Comparison of ENCODE assay signal across 17 cellular contexts in genomic region chr3:113728661-113729060, GRCh38. TPM values are rescaled to one million over a fixed set of nuclear protein-coding genes. Genes with fewer than 3 reads are reported as not detected.
DNase-seq lines count a peak whose midpoint lies in the region; ATAC-seq, FAIRE-seq and TF ChIP-seq lines count a peak whose summit lies in the region.
"Had no signal": no experiment of that assay in that cellular context is flagged by ENCODE, and none has a peak within 500 bp of the region (broad histone marks: within the 10 kb centered on the region; RNA-seq: fewer than 3 reads in every experiment).

No MANE protein-coding gene starts in this region.

- H3K4me2 ChIP-seq in A549 = no peak overlapping the region
- H3K4me2 ChIP-seq in K562 (ENCODE audit: insufficient read depth, low read length) = no peak overlapping the region

- H3K79me2 ChIP-seq in K562 (ENCODE audit: control insufficient read depth, insufficient read depth, low read length) = peaks cover 91% of the 10 kb centered on the region

- no peak for ATAC-seq in A549
- ATAC-seq in Panc1 = no peak
- ATAC-seq in K562 = no peak
- ATAC-seq in GM19395 (IDR thresholded peaks at IDR 0.05; ENCODE audit: unreplicated experiment) = no peak
- ATAC-seq: GM12878, HCT116 had no signal

- TF ChIP-seq POLR2A in A549 (IDR thresholded peaks at IDR 0.05; ENCODE audit: low read length) = no peak
- TF ChIP-seq POLR2A in K562 (conservative IDR thresholded peaks at IDR 0.05) = no peak

- POLR2A ChIA-PET in A549 (lab: Yijun Ruan, JAX) (no interaction called here), Panc1 (lab: Charles Lee) (no interaction called here), K562 (lab: Yijun Ruan, JAX) (no interaction called here), HEK293T (lab: Yijun Ruan, JAX) (no interaction called here)

- H4K20me1 ChIP-seq in K562 (replicated peaks; ENCODE audit: control insufficient read depth, insufficient read depth, low read length) = 0 out of 2 replicates have a peak, but pooled peaks cover 3% of the 10 kb centered on the region

- H3K4me3 ChIP-seq in A549 = no peak overlapping the region
- no peak overlapping the region for H3K4me3 ChIP-seq in Panc1 (ENCODE audit: low read depth in 2 of 2, low read length in 2 of 2)
- H3K4me3 ChIP-seq in K562 = no peak overlapping the region
- H3K4me3 ChIP-seq: GM12878, GM23248 had no signal

- H3K4me1 ChIP-seq in A549 (no peaks in the 10 kb centered on the region), Panc1 (ENCODE audit: control insufficient read depth, insufficient read depth, low read length) (no peaks in the 10 kb centered on the region), K562 (replicated peaks in 1 of 2; ENCODE audit: control insufficient read depth in 2 of 2, insufficient read depth in 2 of 2, low read length in 2 of 2) (no peaks in the 10 kb centered on the region)
- H3K4me1 ChIP-seq: Caco-2 had no signal

- intact Hi-C loops in Panc1 (cut with micrococcal nuclease; ENCODE audit: unreplicated experiment) (no loop called here), K562 (cut with micrococcal nuclease) (no loop called here)

- no peak overlapping the region for H3K27ac ChIP-seq in A549
- no peak overlapping the region for H3K27ac ChIP-seq in Panc1 (ENCODE audit: low read length)
- H3K27ac ChIP-seq in K562 (ENCODE audit: extremely low read depth, low read depth, low read length) = no peak overlapping the region
- H3K27ac ChIP-seq: GM23248 had no signal

- BruUV-seq in Panc1 (replicated peaks; lab: Mats Ljungman, UMichigan) (no TSS peak), K562 (replicated peaks; lab: Mats Ljungman, UMichigan) (no TSS peak)

- no peaks in the 10 kb centered on the region for H3K9me1 ChIP-seq in K562 (ENCODE audit: control insufficient read depth, insufficient read depth, low read length)

- in situ Hi-C loops in Panc1 (cut with HindIII; ENCODE audit: low pct_unique_long_range_greater_than_20kb, low sequenced_read_pairs) = no loop called here
- in situ Hi-C loops in K562 (cut with MboI) = no loop called here

- CTCF ChIA-PET in A549 (lab: Yijun Ruan, JAX) = interaction anchor here (0.6 to 3.6 kb wide), 2 partner anchors 16 to 1180 kb away, joined by 3 to 22 read pairs; partner anchors contain the start of gene NAA50
- CTCF ChIA-PET in Panc1 (lab: Charles Lee) = no interaction called here
- CTCF ChIA-PET in K562 (lab: Yijun Ruan, JAX; ENCODE audit: low intra/inter-chr PET ratio) = no interaction called here
- CTCF ChIA-PET in HEK293T (lab: Yijun Ruan, JAX) = no interaction called here

- H3K27me3 ChIP-seq in Panc1 (ENCODE audit: control insufficient read depth, insufficient read depth, low read length) (no peaks in the 10 kb centered on the region), K562 (ENCODE audit: control insufficient read depth in 2 of 2, insufficient read depth in 2 of 2, low read length in 2 of 2) (no peaks in the 10 kb centered on the region)

- TF ChIP-seq CTCF in A549 (IDR thresholded peaks at IDR 0.05) (no peak), Panc1 (IDR thresholded peaks at IDR 0.05) (0 out of 2 replicates have a peak, but pooled peaks have one; percentile 4), K562 (IDR thresholded peaks at IDR 0.05 in 2 of 3, conservative IDR thresholded peaks at IDR 0.05 in 1 of 3; ENCODE audit: insufficient read depth in 2 of 3, low read depth in 1 of 3, low read length in 3 of 3) (no peak)

- WGBS in A549 (ENCODE audit: missing lambda C conversion rate) = 92% methylated on average over 2 of the region's 2 CpGs
- 100% methylated on average over 1 of the region's 2 CpGs for WGBS in K562 (ENCODE audit: insufficient coverage, low coverage, missing lambda C conversion rate)

- H2AFZ ChIP-seq in K562 (ENCODE audit: low read depth, low read length) = no peak overlapping the region
- H2AFZ ChIP-seq: GM23248 had no signal

- no peak overlapping the region for H3K9ac ChIP-seq in K562 (ENCODE audit: insufficient read depth in 1 of 2, low read depth in 2 of 2, low read length in 2 of 2)
- H3K9ac ChIP-seq: GM23248 had no signal

- no peak for FAIRE-seq in A549 (lab: Jason Lieb, UNC)
- FAIRE-seq in K562 (lab: Jason Lieb, UNC) = no peak
- FAIRE-seq: GM12878 had no signal

- DNase-seq in A549 (ENCODE audit: low read depth in 1 of 2, low spot score in 1 of 2) = no peak
- DNase-seq in Panc1 (ENCODE audit: low read depth, low spot score) = no peak
- no peak for DNase-seq in K562 (ENCODE audit: extremely low read depth in 1 of 4, low spot score in 3 of 4)
- DNase-seq in HEK293T (ENCODE audit: extremely low spot score) = no peak
- no peak for DNase-seq in GF-D8 (lab: John Stamatoyannopoulos, UW)
- DNase-seq: 8988T; C1 segment of cervical spinal cord; Caco-2; CD4-positive, alpha-beta memory T cell; DMS153; DND-41; GM23248; H9; HFFc6 had no signal

- H3K9me3 ChIP-seq in A549 = no peaks in the 10 kb centered on the region
- no peaks in the 10 kb centered on the region for H3K9me3 ChIP-seq in Panc1 (ENCODE audit: control insufficient read depth, insufficient read depth, low read depth, low read length)
- no peaks in the 10 kb centered on the region for H3K9me3 ChIP-seq in K562 (replicated peaks; ENCODE audit: control insufficient read depth, insufficient read depth, low read depth, low read length)
- H3K9me3 ChIP-seq: Caco-2 had no signal

- no peak for TF ChIP-seq RAD21 in A549 (conservative IDR thresholded peaks at IDR 0.05 in 1 of 2, IDR thresholded peaks at IDR 0.05 in 1 of 2)
- TF ChIP-seq RAD21 in K562 (CRISPR knock-in tag; conservative IDR thresholded peaks at IDR 0.05 in 1 of 2, IDR thresholded peaks at IDR 0.05 in 1 of 2) = no peak

- TF ChIP-seq EP300 in A549 (IDR thresholded peaks at IDR 0.05) = no peak
- TF ChIP-seq EP300 in K562 (IDR thresholded peaks at IDR 0.05; ENCODE audit: low read length) = no peak

- H3K36me3 ChIP-seq in Panc1 (ENCODE audit: control insufficient read depth, insufficient read depth, low read length) (peaks cover 2% of the 10 kb centered on the region; the same call in 1 of the 2 replicates), K562 (ENCODE audit: control insufficient read depth, insufficient read depth, low read length) (peaks cover 71% of the 10 kb centered on the region)

RNA-seq across cellular contexts. Expression of gene NAA50, which starts 17.4 kb away (rescaled TPM):
- 107 and 141 TPM in 2 replicates for polyA plus RNA-seq in A549 (2011; rRNA removed)
- polyA plus RNA-seq in A549 (2012; cell fraction: cytosol; rRNA removed) = 147 and 167 TPM in 2 replicates
- 90.9 and 95.9 TPM in 2 replicates for polyA plus RNA-seq in A549 (2012; cell fraction: nucleus; rRNA removed)
- polyA plus RNA-seq in A549 (2017; fragmentation: RNase III; extraction: RNeasy Plus Mini Kit Qiagen cat#74134 plus additional on column Dnase treatment) = 168 to 180 TPM (median 169 TPM) in 3 replicates
- polyA minus RNA-seq in A549 (2011; rRNA and poly(A)+ RNA removed) = 28.7 and 34.5 TPM in 2 replicates
- 208 TPM for total RNA-seq in Panc1 (2021; ENCODE audit: unreplicated experiment)
- 218 TPM for polyA plus RNA-seq in Panc1 (2012; ENCODE audit: insufficient read length)
- 8.5 and 23.5 TPM in 2 replicates for total RNA-seq in K562 (2011; cell fraction: chromatin; rRNA removed; ENCODE audit: low replicate concordance)
- 3.6 and 4.8 TPM in 2 replicates for total RNA-seq in K562 (2011; cell fraction: nucleolus; rRNA removed)
- 9.6 and 23.1 TPM in 2 replicates for total RNA-seq in K562 (2011; cell fraction: nucleoplasm; rRNA removed)
- total RNA-seq in K562 (2014; rRNA removed) = 301 and 342 TPM in 2 replicates
- 112 and 137 TPM in 2 replicates for total RNA-seq in K562 (2014; rRNA removed; fragmentation: Illumina TruSeq; extraction: Trizol)
- 97.2 and 99.8 TPM in 2 replicates for total RNA-seq in K562 (2015; rRNA removed; fragmentation: Illumina TruSeq; extraction: Trizol)
- 144 and 147 TPM in 2 replicates for total RNA-seq in K562 (2021)
- polyA plus RNA-seq in K562 (2011; rRNA removed) = 60.4 and 81.8 TPM in 2 replicates
- polyA plus RNA-seq in K562 (2011; cell fraction: cytosol; rRNA removed) = 31.6 and 68.5 TPM in 2 replicates
- 17.3 and 23.6 TPM in 2 replicates for polyA plus RNA-seq in K562 (2011; cell fraction: nucleus; rRNA removed)
- 69.4 and 132 TPM in 2 replicates for polyA plus RNA-seq in K562 (2012)
- 142 and 144 TPM in 2 replicates for polyA plus RNA-seq in K562 (2014; fragmentation: Illumina TruSeq; extraction: Trizol)
- polyA plus RNA-seq in K562 (2014; fragmentation: Nextera tagmentation; extraction: Ambion mirVana) = 10 to 100 TPM; 40.0 to 58.6 TPM
- 112 and 120 TPM in 2 replicates for polyA plus RNA-seq in K562 (2014; rRNA removed)
- 92.5 and 112 TPM in 2 replicates for polyA minus RNA-seq in K562 (2011; rRNA and poly(A)+ RNA removed)
- polyA minus RNA-seq in K562 (2011; cell fraction: cytosol; rRNA and poly(A)+ RNA removed) = 39.0 and 60.6 TPM in 2 replicates
- 15.3 and 15.8 TPM in 2 replicates for polyA minus RNA-seq in K562 (2011; cell fraction: nucleus; rRNA and poly(A)+ RNA removed)

RNA-seq across cellular contexts. Expression of gene ATP6V1A, which starts 18.2 kb away (rescaled TPM):
- polyA plus RNA-seq in A549 (2011; rRNA removed) = 37.5 and 39.8 TPM in 2 replicates
- polyA plus RNA-seq in A549 (2012; cell fraction: cytosol; rRNA removed) = 6.6 and 7.6 TPM in 2 replicates
- polyA plus RNA-seq in A549 (2012; cell fraction: nucleus; rRNA removed) = 4.4 and 6.1 TPM in 2 replicates
- polyA plus RNA-seq in A549 (2017; fragmentation: RNase III; extraction: RNeasy Plus Mini Kit Qiagen cat#74134 plus additional on column Dnase treatment) = 22.6 to 23.4 TPM (median 23.2 TPM) in 3 replicates
- polyA minus RNA-seq in A549 (2011; rRNA and poly(A)+ RNA removed) = 35.1 and 38.1 TPM in 2 replicates
- total RNA-seq in Panc1 (2021; ENCODE audit: unreplicated experiment) = 89.6 TPM
- polyA plus RNA-seq in Panc1 (2012; ENCODE audit: insufficient read length) = 23.8 TPM
- total RNA-seq in K562 (2011; cell fraction: chromatin; rRNA removed; ENCODE audit: low replicate concordance) = 12.3 and 25.3 TPM in 2 replicates
- 6.3 and 7.0 TPM in 2 replicates for total RNA-seq in K562 (2011; cell fraction: nucleolus; rRNA removed)
- 14.1 and 21.8 TPM in 2 replicates for total RNA-seq in K562 (2011; cell fraction: nucleoplasm; rRNA removed)
- total RNA-seq in K562 (2014; rRNA removed) = 29.7 and 33.3 TPM in 2 replicates
- total RNA-seq in K562 (2014; rRNA removed; fragmentation: Illumina TruSeq; extraction: Trizol) = 54.9 and 59.5 TPM in 2 replicates
- total RNA-seq in K562 (2015; rRNA removed; fragmentation: Illumina TruSeq; extraction: Trizol) = 41.7 and 44.8 TPM in 2 replicates
- total RNA-seq in K562 (2021) = 57.1 and 60.7 TPM in 2 replicates
- 38.4 and 55.4 TPM in 2 replicates for polyA plus RNA-seq in K562 (2011; rRNA removed)
- 11.2 and 19.0 TPM in 2 replicates for polyA plus RNA-seq in K562 (2011; cell fraction: cytosol; rRNA removed)
- 6.4 and 10.0 TPM in 2 replicates for polyA plus RNA-seq in K562 (2011; cell fraction: nucleus; rRNA removed)
- polyA plus RNA-seq in K562 (2012) = 13.1 and 19.0 TPM in 2 replicates
- 30.6 and 35.3 TPM in 2 replicates for polyA plus RNA-seq in K562 (2014; fragmentation: Illumina TruSeq; extraction: Trizol)
- polyA plus RNA-seq in K562 (2014; fragmentation: Nextera tagmentation; extraction: Ambion mirVana) = 10 to 100 TPM; 29.7 to 39.9 TPM
- polyA plus RNA-seq in K562 (2014; rRNA removed) = 23.6 and 28.2 TPM in 2 replicates
- polyA minus RNA-seq in K562 (2011; rRNA and poly(A)+ RNA removed) = 107 and 113 TPM in 2 replicates
- 24.8 and 36.2 TPM in 2 replicates for polyA minus RNA-seq in K562 (2011; cell fraction: cytosol; rRNA and poly(A)+ RNA removed)
- 4.8 and 10.3 TPM in 2 replicates for polyA minus RNA-seq in K562 (2011; cell fraction: nucleus; rRNA and poly(A)+ RNA removed)

RNA-seq across cellular contexts. Expression of gene USF3, which starts 32.2 kb away (rescaled TPM):
- polyA plus RNA-seq in A549 (2011; rRNA removed) = 11.3 and 11.5 TPM in 2 replicates
- 2.0 and 2.3 TPM in 2 replicates for polyA plus RNA-seq in A549 (2012; cell fraction: cytosol; rRNA removed)
- 0.91 and 1.1 TPM in 2 replicates for polyA plus RNA-seq in A549 (2012; cell fraction: nucleus; rRNA removed)
- polyA plus RNA-seq in A549 (2017; fragmentation: RNase III; extraction: RNeasy Plus Mini Kit Qiagen cat#74134 plus additional on column Dnase treatment) = 1.8 to 1.9 TPM (median 1.8 TPM) in 3 replicates
- 17.0 and 18.6 TPM in 2 replicates for polyA minus RNA-seq in A549 (2011; rRNA and poly(A)+ RNA removed)
- 18.2 TPM for total RNA-seq in Panc1 (2021; ENCODE audit: unreplicated experiment)
- 4.4 TPM for polyA plus RNA-seq in Panc1 (2012; ENCODE audit: insufficient read length)
- total RNA-seq in K562 (2011; cell fraction: chromatin; rRNA removed; ENCODE audit: low replicate concordance) = 2.4 and 8.4 TPM in 2 replicates
- 1.5 and 2.6 TPM in 2 replicates for total RNA-seq in K562 (2011; cell fraction: nucleolus; rRNA removed)
- total RNA-seq in K562 (2011; cell fraction: nucleoplasm; rRNA removed) = 2.9 and 5.5 TPM in 2 replicates
- 2.3 and 2.4 TPM in 2 replicates for total RNA-seq in K562 (2014; rRNA removed)
- 3.1 and 3.7 TPM in 2 replicates for total RNA-seq in K562 (2014; rRNA removed; fragmentation: Illumina TruSeq; extraction: Trizol)
- total RNA-seq in K562 (2015; rRNA removed; fragmentation: Illumina TruSeq; extraction: Trizol) = 4.4 and 4.7 TPM in 2 replicates
- 3.9 and 4.4 TPM in 2 replicates for total RNA-seq in K562 (2021)
- polyA plus RNA-seq in K562 (2011; rRNA removed) = 4.9 and 6.9 TPM in 2 replicates
- polyA plus RNA-seq in K562 (2011; cell fraction: cytosol; rRNA removed) = 3.2 and 4.0 TPM in 2 replicates
- 2.8 and 2.9 TPM in 2 replicates for polyA plus RNA-seq in K562 (2011; cell fraction: nucleus; rRNA removed)
- 1.4 and 1.6 TPM in 2 replicates for polyA plus RNA-seq in K562 (2012)
- polyA plus RNA-seq in K562 (2014; fragmentation: Illumina TruSeq; extraction: Trizol) = 2.9 and 3.1 TPM in 2 replicates
- 1 to 10 TPM; 1.4 to 1.7 TPM for polyA plus RNA-seq in K562 (2014; fragmentation: Nextera tagmentation; extraction: Ambion mirVana)
- 2.1 and 3.1 TPM in 2 replicates for polyA plus RNA-seq in K562 (2014; rRNA removed)
- polyA minus RNA-seq in K562 (2011; rRNA and poly(A)+ RNA removed) = 14.1 and 15.5 TPM in 2 replicates
- polyA minus RNA-seq in K562 (2011; cell fraction: cytosol; rRNA and poly(A)+ RNA removed) = 4.2 and 5.3 TPM in 2 replicates
- polyA minus RNA-seq in K562 (2011; cell fraction: nucleus; rRNA and poly(A)+ RNA removed) = 2.8 and 4.8 TPM in 2 replicates

Comparison
In these comparisons a context has a peak if more than half of its experiments do, and no peak if none do; other contexts are left out.
1. Of the 35 proteins assayed by ChIP-seq in both K562 and A549: peak only in K562: none; only in A549: none; in both: MAFK; in neither: 34.